ENCODE assay signal across 15 cellular contexts in the genomic region with DNA sequence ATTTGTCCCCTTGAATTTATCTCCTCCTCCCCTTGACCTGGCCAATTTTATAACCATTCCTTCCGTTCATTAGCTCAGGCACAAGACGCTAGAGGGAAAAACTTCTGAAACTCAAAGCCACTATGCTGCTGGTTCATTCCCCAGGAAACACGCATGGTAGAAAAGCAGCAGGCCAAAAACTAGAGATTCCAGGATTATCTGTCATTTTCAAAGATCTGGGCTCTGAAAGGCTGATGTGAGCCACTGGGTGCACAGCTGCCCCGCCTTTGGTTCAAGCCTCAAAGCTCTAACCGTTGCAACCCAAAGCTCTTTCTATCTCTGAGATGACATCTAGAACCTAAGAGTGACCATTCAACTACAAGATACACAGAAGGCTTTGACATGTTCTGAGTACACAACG. TPM values are rescaled to one million over a fixed set of nuclear protein-coding genes. Genes with fewer than 3 reads are reported as not detected.
DNase-seq lines count a peak whose midpoint lies in the region; ATAC-seq and TF ChIP-seq lines count a peak whose summit lies in the region.
"Had no signal": no experiment of that assay in that cellular context is flagged by ENCODE, and none has a peak within 500 bp of the region (broad histone marks: within the 10 kb centered on the region; RNA-seq: fewer than 3 reads in every experiment).

No MANE protein-coding gene starts in this region.

- H3K27me3 Mint-ChIP-seq in CD8-positive, alpha-beta memory T cell: no peaks in the 10 kb centered on the region
- no peaks in the 10 kb centered on the region for H3K27me3 Mint-ChIP-seq in activated T-helper 1 cell treated with anti-CD3 and anti-CD28 coated beads, Interleukin-12 subunit alpha, Interleukin-12 subunit beta, Interleukin-2, Interleukin-4 antibody, amounts not matched to agents 30 ng/mL and 10 ng/mL and 1 ng/mL, durations not matched to agents 14 hours and 24 hours and 36 hours (ENCODE audit: insufficient read depth)
- H3K27me3 Mint-ChIP-seq in natural killer cell treated with Interleukin-12 subunit alpha and Interleukin-12 subunit beta and Interleukin-15 and Interleukin-18, amount 100 ng/mL, for 72 hours: no peaks in the 10 kb centered on the region
- H3K27me3 Mint-ChIP-seq in WTC11 (ENCODE audit: low read depth): no peaks in the 10 kb centered on the region; the same call in 1 of the 2 replicates
- H3K27me3 Mint-ChIP-seq: activated CD4-positive, alpha-beta memory T cell treated with anti-CD3 and anti-CD28 coated beads, Interleukin-2, amount 10 ng/mL, durations not matched to agents 7 days and 5 days; central memory CD8-positive, alpha-beta T cell had no signal

- peak overlapping the region in 5 of 11 experiments; percentile 5 to 25 (median 14); a peak in 4 of 22 replicates for H3K27ac ChIP-seq in BLaER1 treated with 17β-estradiol and CSF1 and Interleukin-3, amounts not matched to agents 10 nM and 100 nM
- no peak overlapping the region for H3K27ac ChIP-seq in CD8-positive, alpha-beta memory T cell (ENCODE audit: low read depth, low read length)

- peak overlapping the region in 4 of 7 donors; percentile 5 to 100 (median 14) for H3K4me3 Mint-ChIP-seq in CD8-positive, alpha-beta memory T cell
- peak overlapping the region; percentile 21 for H3K4me3 Mint-ChIP-seq in activated T-helper 1 cell treated with anti-CD3 and anti-CD28 coated beads, Interleukin-12 subunit alpha, Interleukin-12 subunit beta, Interleukin-2, Interleukin-4 antibody, amounts not matched to agents 30 ng/mL and 10 ng/mL and 1 ng/mL, durations not matched to agents 14 hours and 24 hours and 36 hours
- peak overlapping the region; percentile 45 for H3K4me3 Mint-ChIP-seq in natural killer cell treated with Interleukin-12 subunit alpha and Interleukin-12 subunit beta and Interleukin-15 and Interleukin-18, amount 100 ng/mL, for 72 hours
- H3K4me3 Mint-ChIP-seq in WTC11: no peak overlapping the region
- H3K4me3 Mint-ChIP-seq: activated CD4-positive, alpha-beta memory T cell treated with anti-CD3 and anti-CD28 coated beads, Interleukin-2, amount 10 ng/mL, durations not matched to agents 7 days and 5 days; central memory CD8-positive, alpha-beta T cell had no signal

- intact Hi-C loops in activated T-helper 1 cell treated with anti-CD3 and anti-CD28 coated beads, Interleukin-12 subunit alpha, Interleukin-12 subunit beta, Interleukin-2, Interleukin-4 antibody, amounts not matched to agents 30 ng/mL and 10 ng/mL and 1 ng/mL, durations not matched to agents 14 hours and 24 hours and 36 hours (cut with micrococcal nuclease): loop anchor here (10.0 kb wide), 2 partner anchors 760 to 940 kb away; a partner anchor contains a TSS

- peaks cover 68 to 74% (median 73%) of the 10 kb centered on the region in 10 experiments for H3K4me1 ChIP-seq in BLaER1 treated with 17β-estradiol and CSF1 and Interleukin-3, amounts not matched to agents 10 nM and 100 nM
- H3K4me1 ChIP-seq in CD8-positive, alpha-beta memory T cell (ENCODE audit: insufficient read depth, low read length): peaks cover 57% of the 10 kb centered on the region

- H3K4me3 ChIP-seq in BLaER1 treated with 17β-estradiol and CSF1 and Interleukin-3, amounts not matched to agents 10 nM and 100 nM: no peak overlapping the region
- no peak overlapping the region for H3K4me3 ChIP-seq in CD8-positive, alpha-beta memory T cell (ENCODE audit: low read length)

- H3K9ac ChIP-seq in BLaER1 treated with 17β-estradiol and CSF1 and Interleukin-3, amounts not matched to agents 10 nM and 100 nM: peak overlapping the region in 6 of 11 experiments; percentile 1 to 35 (median 20); a peak in 4 of 22 replicates

- no peak for DNase-seq in CD8-positive, alpha-beta memory T cell
- no peak for DNase-seq in activated T-helper 1 cell treated with anti-CD3 and anti-CD28 coated beads, Interleukin-12 subunit alpha, Interleukin-12 subunit beta, Interleukin-2, Interleukin-4 antibody, amounts not matched to agents 30 ng/mL and 10 ng/mL and 1 ng/mL, durations not matched to agents 14 hours and 24 hours and 36 hours (ENCODE audit: low spot score)
- no peak for DNase-seq in natural killer cell treated with Interleukin-12 subunit alpha and Interleukin-12 subunit beta and Interleukin-15 and Interleukin-18, amount 100 ng/mL, for 72 hours (ENCODE audit: low spot score)
- no peak for DNase-seq in WTC11 (ENCODE audit: low spot score)
- DNase-seq in activated gamma-delta T cell treated with Interleukin-2 at 50 U/mL for 16 hours: no peak
- DNase-seq: activated CD4-positive, alpha-beta memory T cell treated with anti-CD3 and anti-CD28 coated beads, Interleukin-2, amount 10 ng/mL, durations not matched to agents 7 days and 5 days; C1 segment of cervical spinal cord; foreskin melanocyte; midbrain; NCI-H187 treated with DMSO at 0.1 percent for 48 hours; NCI-H524 treated with DMSO at 0.1 percent for 48 hours; T-helper 9 cell had no signal

- H3K4me1 Mint-ChIP-seq in CD8-positive, alpha-beta memory T cell: peaks cover 63 to 74% (median 74%) of the 10 kb centered on the region in 3 donors
- H3K4me1 Mint-ChIP-seq in activated T-helper 1 cell treated with anti-CD3 and anti-CD28 coated beads, Interleukin-12 subunit alpha, Interleukin-12 subunit beta, Interleukin-2, Interleukin-4 antibody, amounts not matched to agents 30 ng/mL and 10 ng/mL and 1 ng/mL, durations not matched to agents 14 hours and 24 hours and 36 hours (ENCODE audit: low read depth): peaks cover 72% of the 10 kb centered on the region
- H3K4me1 Mint-ChIP-seq in natural killer cell treated with Interleukin-12 subunit alpha and Interleukin-12 subunit beta and Interleukin-15 and Interleukin-18, amount 100 ng/mL, for 72 hours (ENCODE audit: low read depth in 2 of 2): peaks cover 65 to 67% of the 10 kb centered on the region in 2 donors
- H3K4me1 Mint-ChIP-seq in WTC11: peaks cover 63% of the 10 kb centered on the region

- H3K4me2 ChIP-seq in BLaER1 treated with 17β-estradiol and CSF1 and Interleukin-3, amounts not matched to agents 10 nM and 100 nM: peak overlapping the region; percentile 81 to 97 (median 90)

- H3K36me3 ChIP-seq in BLaER1 treated with 17β-estradiol and CSF1 and Interleukin-3, amounts not matched to agents 10 nM and 100 nM: peaks cover 12 to 67% (median 45%) of the 10 kb centered on the region in 11 experiments; a peak in 20 of 22 replicates
- H3K36me3 ChIP-seq in CD8-positive, alpha-beta memory T cell (ENCODE audit: insufficient read depth, low read length): no peaks in the 10 kb centered on the region

- no peaks in the 10 kb centered on the region for H3K9me3 ChIP-seq in BLaER1 treated with 17β-estradiol and CSF1 and Interleukin-3, amounts not matched to agents 10 nM and 100 nM (replicated peaks in 1 of 11)
- H3K9me3 ChIP-seq in CD8-positive, alpha-beta memory T cell (ENCODE audit: low read length): no peaks in the 10 kb centered on the region

- POLR2A ChIA-PET in CD8-positive, alpha-beta memory T cell (lab: Charles Lee): no interaction called here
- POLR2A ChIA-PET in WTC11 (lab: Charles Lee): no interaction called here

- no peak for ATAC-seq in natural killer cell treated with Interleukin-12 subunit alpha and Interleukin-12 subunit beta and Interleukin-15 and Interleukin-18, amount 100 ng/mL, for 72 hours
- ATAC-seq in WTC11 (no peak), GM21619 (IDR thresholded peaks at IDR 0.05; ENCODE audit: unreplicated experiment) (no peak)

- CTCF ChIA-PET in CD8-positive, alpha-beta memory T cell (lab: Charles Lee): interaction anchor here (1.3 kb wide), 1 partner anchor 16 kb away, joined by 3 read pairs; no protein-coding TSS in a partner anchor
- CTCF ChIA-PET in WTC11 (lab: Charles Lee): interaction anchor here (0.7 kb wide), 1 partner anchor 14 kb away, joined by 3 read pairs; no protein-coding TSS in a partner anchor

- H3K27me3 ChIP-seq in BLaER1 treated with 17β-estradiol and CSF1 and Interleukin-3, amounts not matched to agents 10 nM and 100 nM: no peaks in the 10 kb centered on the region
- H3K27me3 ChIP-seq in CD8-positive, alpha-beta memory T cell (ENCODE audit: insufficient read depth, low read length, poor library complexity, severe bottlenecking): no peaks in the 10 kb centered on the region

- H4K20me1 ChIP-seq in BLaER1 treated with 17β-estradiol and CSF1 and Interleukin-3, amounts not matched to agents 10 nM and 100 nM: peaks cover 71 to 77% (median 77%) of the 10 kb centered on the region in 11 experiments

- H3K9me3 Mint-ChIP-seq in CD8-positive, alpha-beta memory T cell: no peaks in the 10 kb centered on the region
- no peaks in the 10 kb centered on the region for H3K9me3 Mint-ChIP-seq in activated T-helper 1 cell treated with anti-CD3 and anti-CD28 coated beads, Interleukin-12 subunit alpha, Interleukin-12 subunit beta, Interleukin-2, Interleukin-4 antibody, amounts not matched to agents 30 ng/mL and 10 ng/mL and 1 ng/mL, durations not matched to agents 14 hours and 24 hours and 36 hours
- H3K9me3 Mint-ChIP-seq in natural killer cell treated with Interleukin-12 subunit alpha and Interleukin-12 subunit beta and Interleukin-15 and Interleukin-18, amount 100 ng/mL, for 72 hours: no peaks in the 10 kb centered on the region
- no peaks in the 10 kb centered on the region for H3K9me3 Mint-ChIP-seq in WTC11
- H3K9me3 Mint-ChIP-seq: activated CD4-positive, alpha-beta memory T cell treated with anti-CD3 and anti-CD28 coated beads, Interleukin-2, amount 10 ng/mL, durations not matched to agents 7 days and 5 days; central memory CD8-positive, alpha-beta T cell had no signal

- H3K36me3 Mint-ChIP-seq in CD8-positive, alpha-beta memory T cell: peaks cover 0 to 26% (median 3%) of the 10 kb centered on the region in 3 donors
- H3K36me3 Mint-ChIP-seq in activated T-helper 1 cell treated with anti-CD3 and anti-CD28 coated beads, Interleukin-12 subunit alpha, Interleukin-12 subunit beta, Interleukin-2, Interleukin-4 antibody, amounts not matched to agents 30 ng/mL and 10 ng/mL and 1 ng/mL, durations not matched to agents 14 hours and 24 hours and 36 hours (ENCODE audit: low read depth): peaks cover 32% of the 10 kb centered on the region
- peaks cover 9% of the 10 kb centered on the region for H3K36me3 Mint-ChIP-seq in natural killer cell treated with Interleukin-12 subunit alpha and Interleukin-12 subunit beta and Interleukin-15 and Interleukin-18, amount 100 ng/mL, for 72 hours
- H3K36me3 Mint-ChIP-seq in WTC11: peaks cover 3% of the 10 kb centered on the region; the same call in 1 of the 2 replicates

- no peak for TF ChIP-seq CTCF in WTC11 (IDR thresholded peaks at IDR 0.05)

- peak overlapping the region in 6 of 8 donors; percentile 18 to 98 (median 59) for H3K27ac Mint-ChIP-seq in CD8-positive, alpha-beta memory T cell
- H3K27ac Mint-ChIP-seq in activated T-helper 1 cell treated with anti-CD3 and anti-CD28 coated beads, Interleukin-12 subunit alpha, Interleukin-12 subunit beta, Interleukin-2, Interleukin-4 antibody, amounts not matched to agents 30 ng/mL and 10 ng/mL and 1 ng/mL, durations not matched to agents 14 hours and 24 hours and 36 hours: peak overlapping the region; percentile 33
- peak overlapping the region; percentile 95 to 96 for H3K27ac Mint-ChIP-seq in natural killer cell treated with Interleukin-12 subunit alpha and Interleukin-12 subunit beta and Interleukin-15 and Interleukin-18, amount 100 ng/mL, for 72 hours
- H3K27ac Mint-ChIP-seq in WTC11: no peak overlapping the region
- H3K27ac Mint-ChIP-seq: activated CD4-positive, alpha-beta memory T cell treated with anti-CD3 and anti-CD28 coated beads, Interleukin-2, amount 10 ng/mL, durations not matched to agents 7 days and 5 days had no signal

RNA-seq across cellular contexts. Expression of a gene that starts 6.1 kb away (rescaled TPM):
- total RNA-seq in CD8-positive, alpha-beta memory T cell: 100 to 1,000 TPM; 233 to 237 TPM
- polyA plus RNA-seq in CD8-positive, alpha-beta memory T cell: 94.6 TPM
- total RNA-seq in activated T-helper 1 cell treated with anti-CD3 and anti-CD28 coated beads, Interleukin-12 subunit alpha, Interleukin-12 subunit beta, Interleukin-2, Interleukin-4 antibody, amounts not matched to agents 30 ng/mL and 10 ng/mL and 1 ng/mL, durations not matched to agents 14 hours and 24 hours and 36 hours: 275 TPM in 2 replicates
- total RNA-seq in natural killer cell treated with Interleukin-12 subunit alpha and Interleukin-12 subunit beta and Interleukin-15 and Interleukin-18, amount 100 ng/mL, for 72 hours: 100 to 1,000 TPM; 208 to 278 TPM
- 232 to 253 TPM (median 242 TPM) in 3 replicates for total RNA-seq in WTC11 (2021)
